ENCODE assay signal across 18 cellular contexts in the genomic region with DNA sequence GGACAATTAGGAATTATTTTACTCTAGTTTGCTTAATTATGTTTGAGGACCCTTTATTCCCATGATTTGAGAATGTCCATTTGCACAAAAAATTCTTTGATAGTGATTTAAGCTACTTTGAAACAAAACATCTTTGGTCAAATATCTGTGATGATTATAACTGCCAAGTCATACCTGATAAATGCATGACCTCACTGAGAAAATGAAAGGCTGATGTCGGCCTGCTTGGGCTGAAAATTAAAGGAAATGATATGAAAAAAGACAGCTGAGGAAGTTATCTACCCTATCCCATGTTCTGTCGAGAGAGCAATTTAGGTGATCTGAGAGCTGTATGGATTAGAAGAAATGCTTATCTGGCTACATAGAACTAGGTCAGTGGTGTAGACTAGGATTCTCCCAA. TPM values are rescaled to one million over a fixed set of nuclear protein-coding genes. Genes with fewer than 3 reads are reported as not detected.
DNase-seq lines count a peak whose midpoint lies in the region; ATAC-seq and TF ChIP-seq lines count a peak whose summit lies in the region.
"Had no signal": no experiment of that assay in that cellular context is flagged by ENCODE, and none has a peak within 500 bp of the region (broad histone marks: within the 10 kb centered on the region; RNA-seq: fewer than 3 reads in every experiment).

No MANE protein-coding gene starts in this region.

- TF ChIP-seq CTCF in SK-N-SH (IDR thresholded peaks at IDR 0.05) (no peak), brain microvascular endothelial cell (IDR thresholded peaks at IDR 0.05; ENCODE audit: low read depth, low read length, missing control alignments) (no peak), tibial nerve (IDR thresholded peaks at IDR 0.05) (no peak)

- in situ Hi-C loops in brain microvascular endothelial cell (cut with HindIII; ENCODE audit: low pct_ligation_motif_present, low sequenced_read_pairs) = no loop called here

- H3F3A ChIP-seq in SK-N-SH (replicated peaks; ENCODE audit: insufficient read depth) = peaks cover 8% of the 10 kb centered on the region

- peak overlapping the region; percentile 26 for H3K4me2 ChIP-seq in SK-N-SH

- CTCF ChIA-PET in SK-N-SH (lab: Yijun Ruan, JAX) = interaction anchor here (0.7 to 3.5 kb wide), 2 partner anchors 9 to 170 kb away, joined by 3 to 14 read pairs; no protein-coding TSS in a partner anchor

- H3K27me3 ChIP-seq in SK-N-SH (ENCODE audit: insufficient read depth) (no peaks in the 10 kb centered on the region), brain microvascular endothelial cell (replicated peaks) (no peaks in the 10 kb centered on the region), tibial nerve (no peaks in the 10 kb centered on the region)
- H3K27me3 ChIP-seq: MG63 had no signal

- no peak for TF ChIP-seq RAD21 in SK-N-SH (IDR thresholded peaks at IDR 0.05; ENCODE audit: low read length)

- H3K4me3 ChIP-seq in SK-N-SH (ENCODE audit: low read depth in 2 of 2, low read length in 1 of 2) = no peak overlapping the region
- no peak overlapping the region for H3K4me3 ChIP-seq in brain microvascular endothelial cell (ENCODE audit: low read depth, low read length)
- no peak overlapping the region for H3K4me3 ChIP-seq in tibial nerve
- H3K4me3 ChIP-seq: MG63 had no signal

- H3K4me1 ChIP-seq in SK-N-SH (ENCODE audit: control insufficient read depth in 1 of 2, insufficient read depth in 2 of 2, low read depth in 1 of 2, low read length in 1 of 2) = peaks cover 1 to 21% of the 10 kb centered on the region in 2 experiments; a peak in 3 of 4 replicates
- peaks cover 0 to 30% (median 4%) of the 10 kb centered on the region in 4 donors for H3K4me1 ChIP-seq in tibial nerve
- H3K4me1 ChIP-seq: Caco-2 had no signal

- H3K9me3 ChIP-seq in SK-N-SH (no peaks in the 10 kb centered on the region), tibial nerve (no peaks in the 10 kb centered on the region)
- H3K9me3 ChIP-seq: Caco-2, MG63 had no signal

- H3K9ac ChIP-seq in SK-N-SH = peak overlapping the region; percentile 23; the same call in 1 of the 2 replicates

- no peaks in the 10 kb centered on the region for H3K79me2 ChIP-seq in SK-N-SH (ENCODE audit: insufficient read depth)

- no peaks in the 10 kb centered on the region for H3K9me2 ChIP-seq in SK-N-SH

- DNase-seq in SK-N-SH (no peak), brain microvascular endothelial cell (peak; percentile 20), iris pigment epithelial cell (ENCODE audit: low read depth) (peak; percentile 47), cerebellar nuclear complex (lab: John Stamatoyannopoulos, UW) (no peak), tibial nerve (ENCODE audit: low spot score in 2 of 2) (no peak)
- DNase-seq in activated CD4-positive, CD25-positive, alpha-beta regulatory T cell treated with anti-CD3 and anti-CD28 coated beads, Interleukin-2, amount 50 U/mL, for 72 hours = no peak
- DNase-seq: Caco-2; CD4-positive, CD25-positive, alpha-beta regulatory T cell; H7; Karpas-422; MG63; NCI-H1092; NCI-H1694; NCI-H345; NCI-H69; NK-92 treated with Interleukin-12 subunit alpha and Interleukin-12 subunit beta, amount 100 ng/mL, for 24 hours; RPMI8226 had no signal

- TF ChIP-seq EP300 in SK-N-SH (IDR thresholded peaks at IDR 0.05; ENCODE audit: borderline replicate concordance in 1 of 2, low read depth in 1 of 2, low read length in 1 of 2) (no peak), tibial nerve (IDR thresholded peaks at IDR 0.05) (no peak)

- ATAC-seq in GM19397 (IDR thresholded peaks at IDR 0.05; ENCODE audit: unreplicated experiment) = no peak

- peak overlapping the region in 1 of 2 experiments; percentile 45; a peak in 2 of 4 replicates for H3K27ac ChIP-seq in SK-N-SH (ENCODE audit: low read depth in 2 of 2, low read length in 1 of 2)
- H3K27ac ChIP-seq in brain microvascular endothelial cell = peak overlapping the region; percentile 26
- no peak overlapping the region for H3K27ac ChIP-seq in tibial nerve

- no peak overlapping the region; the same call in 1 of the 2 replicates for H2AFZ ChIP-seq in SK-N-SH (ENCODE audit: low read depth)

- TF ChIP-seq POLR2A in tibial nerve (IDR thresholded peaks at IDR 0.05) = no peak

- WGBS in SK-N-SH (ENCODE audit: low lambda C conversion rate) = 35% methylated on average over 2 of the region's 2 CpGs
- WGBS in tibial nerve, 2 donors = 60 to 77% methylated on average over 2 of the region's 2 CpGs

- H4K20me1 ChIP-seq in SK-N-SH (ENCODE audit: insufficient read depth) = no peaks in the 10 kb centered on the region

- POLR2A ChIA-PET in SK-N-SH (lab: Yijun Ruan, JAX) = interaction anchor here (1.0 kb wide), 1 partner anchor 44 kb away, joined by 3 read pairs; a partner anchor contains a TSS

- peaks cover 0 to 8% of the 10 kb centered on the region in 2 experiments for H3K36me3 ChIP-seq in SK-N-SH (replicated peaks in 1 of 2; ENCODE audit: control insufficient read depth in 1 of 2, insufficient read depth in 2 of 2, low read length in 1 of 2)
- H3K36me3 ChIP-seq in brain microvascular endothelial cell (replicated peaks) = no peaks in the 10 kb centered on the region
- H3K36me3 ChIP-seq in tibial nerve = peaks cover 0 to 5% (median 0%) of the 10 kb centered on the region in 3 donors
- H3K36me3 ChIP-seq: MG63 had no signal

TF ChIP-seq in SK-N-SH, 30 proteins besides CTCF, POLR2A, EP300 and RAD21 (continues in another document):
- TF ChIP-seq, protein P1, sequence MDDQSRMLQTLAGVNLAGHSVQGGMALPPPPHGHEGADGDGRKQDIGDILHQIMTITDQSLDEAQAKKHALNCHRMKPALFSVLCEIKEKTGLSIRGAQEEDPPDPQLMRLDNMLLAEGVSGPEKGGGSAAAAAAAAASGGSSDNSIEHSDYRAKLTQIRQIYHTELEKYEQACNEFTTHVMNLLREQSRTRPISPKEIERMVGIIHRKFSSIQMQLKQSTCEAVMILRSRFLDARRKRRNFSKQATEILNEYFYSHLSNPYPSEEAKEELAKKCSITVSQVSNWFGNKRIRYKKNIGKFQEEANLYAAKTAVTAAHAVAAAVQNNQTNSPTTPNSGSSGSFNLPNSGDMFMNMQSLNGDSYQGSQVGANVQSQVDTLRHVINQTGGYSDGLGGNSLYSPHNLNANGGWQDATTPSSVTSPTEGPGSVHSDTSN (IDR thresholded peaks at IDR 0.05) = peak; percentile 19; the same call in 1 of the 2 replicates
- 0 out of 2 replicates have a peak, but pooled peaks have one; percentile 21 for TF ChIP-seq FOXM1 (IDR thresholded peaks at IDR 0.05; ENCODE audit: low read depth)
- no peak for TF ChIP-seq RXRA (IDR thresholded peaks at IDR 0.05; ENCODE audit: borderline replicate concordance, low read depth)
- TF ChIP-seq, protein P2, sequence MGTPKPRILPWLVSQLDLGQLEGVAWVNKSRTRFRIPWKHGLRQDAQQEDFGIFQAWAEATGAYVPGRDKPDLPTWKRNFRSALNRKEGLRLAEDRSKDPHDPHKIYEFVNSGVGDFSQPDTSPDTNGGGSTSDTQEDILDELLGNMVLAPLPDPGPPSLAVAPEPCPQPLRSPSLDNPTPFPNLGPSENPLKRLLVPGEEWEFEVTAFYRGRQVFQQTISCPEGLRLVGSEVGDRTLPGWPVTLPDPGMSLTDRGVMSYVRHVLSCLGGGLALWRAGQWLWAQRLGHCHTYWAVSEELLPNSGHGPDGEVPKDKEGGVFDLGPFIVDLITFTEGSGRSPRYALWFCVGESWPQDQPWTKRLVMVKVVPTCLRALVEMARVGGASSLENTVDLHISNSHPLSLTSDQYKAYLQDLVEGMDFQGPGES (IDR thresholded peaks at IDR 0.05; ENCODE audit: low read depth, low read length) = no peak
- TF ChIP-seq NRF1 (IDR thresholded peaks at IDR 0.05; ENCODE audit: low read depth, low read length) = no peak
- TF ChIP-seq RCOR1 (IDR thresholded peaks at IDR 0.05; ENCODE audit: low read length) = no peak
- TF ChIP-seq SIN3A (IDR thresholded peaks at IDR 0.05; ENCODE audit: borderline replicate concordance, low read depth, low read length) = no peak
- TF ChIP-seq NFIC (IDR thresholded peaks at IDR 0.05; ENCODE audit: borderline replicate concordance) = no peak
- TF ChIP-seq, protein P3, sequence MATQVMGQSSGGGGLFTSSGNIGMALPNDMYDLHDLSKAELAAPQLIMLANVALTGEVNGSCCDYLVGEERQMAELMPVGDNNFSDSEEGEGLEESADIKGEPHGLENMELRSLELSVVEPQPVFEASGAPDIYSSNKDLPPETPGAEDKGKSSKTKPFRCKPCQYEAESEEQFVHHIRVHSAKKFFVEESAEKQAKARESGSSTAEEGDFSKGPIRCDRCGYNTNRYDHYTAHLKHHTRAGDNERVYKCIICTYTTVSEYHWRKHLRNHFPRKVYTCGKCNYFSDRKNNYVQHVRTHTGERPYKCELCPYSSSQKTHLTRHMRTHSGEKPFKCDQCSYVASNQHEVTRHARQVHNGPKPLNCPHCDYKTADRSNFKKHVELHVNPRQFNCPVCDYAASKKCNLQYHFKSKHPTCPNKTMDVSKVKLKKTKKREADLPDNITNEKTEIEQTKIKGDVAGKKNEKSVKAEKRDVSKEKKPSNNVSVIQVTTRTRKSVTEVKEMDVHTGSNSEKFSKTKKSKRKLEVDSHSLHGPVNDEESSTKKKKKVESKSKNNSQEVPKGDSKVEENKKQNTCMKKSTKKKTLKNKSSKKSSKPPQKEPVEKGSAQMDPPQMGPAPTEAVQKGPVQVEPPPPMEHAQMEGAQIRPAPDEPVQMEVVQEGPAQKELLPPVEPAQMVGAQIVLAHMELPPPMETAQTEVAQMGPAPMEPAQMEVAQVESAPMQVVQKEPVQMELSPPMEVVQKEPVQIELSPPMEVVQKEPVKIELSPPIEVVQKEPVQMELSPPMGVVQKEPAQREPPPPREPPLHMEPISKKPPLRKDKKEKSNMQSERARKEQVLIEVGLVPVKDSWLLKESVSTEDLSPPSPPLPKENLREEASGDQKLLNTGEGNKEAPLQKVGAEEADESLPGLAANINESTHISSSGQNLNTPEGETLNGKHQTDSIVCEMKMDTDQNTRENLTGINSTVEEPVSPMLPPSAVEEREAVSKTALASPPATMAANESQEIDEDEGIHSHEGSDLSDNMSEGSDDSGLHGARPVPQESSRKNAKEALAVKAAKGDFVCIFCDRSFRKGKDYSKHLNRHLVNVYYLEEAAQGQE (IDR thresholded peaks at IDR 0.05; ENCODE audit: low read depth, low read length) = no peak
- peak; percentile 25; the same call in 1 of the 2 replicates for TF ChIP-seq FOSL2 (IDR thresholded peaks at IDR 0.05; ENCODE audit: borderline replicate concordance, low read depth)
- TF ChIP-seq TEAD4 (IDR thresholded peaks at IDR 0.05; ENCODE audit: borderline replicate concordance, insufficient read depth) = no peak
- no peak for TF ChIP-seq RFX5 (IDR thresholded peaks at IDR 0.05; ENCODE audit: low read length)
- no peak for TF ChIP-seq MXI1 (IDR thresholded peaks at IDR 0.05; ENCODE audit: low read depth, low read length)
- TF ChIP-seq POLR2AphosphoS5 (IDR thresholded peaks at IDR 0.05; ENCODE audit: low read depth, low read length) = no peak
- TF ChIP-seq TCF12 (IDR thresholded peaks at IDR 0.05) = peak; percentile 57
- TF ChIP-seq YY1 (IDR thresholded peaks at IDR 0.05; ENCODE audit: low read depth) = no peak

RNA-seq across cellular contexts. Expression of a gene that starts 43.6 kb away (rescaled TPM):
- 7.3 and 9.0 TPM in 2 replicates for polyA plus RNA-seq in SK-N-SH (2012; rRNA removed)
- polyA plus RNA-seq in SK-N-SH (2012; cell fraction: cytosol; rRNA removed) = 8.7 and 11.1 TPM in 2 replicates
- polyA plus RNA-seq in SK-N-SH (2012; cell fraction: nucleus; rRNA removed) = 2.9 and 5.2 TPM in 2 replicates
- 10 to 100 TPM; 13.5 to 34.7 (median 23.3) TPM for total RNA-seq in tibial nerve

Comparison
In these comparisons a context has a peak if more than half of its experiments do, and no peak if none do; other contexts are left out.
1. DNase-seq: peak in brain microvascular endothelial cell (single experiment) and iris pigment epithelial cell (single experiment); none in SK-N-SH (single experiment), cerebellar nuclear complex (0 of 2), activated CD4-positive, CD25-positive, alpha-beta regulatory T cell treated with anti-CD3 and anti-CD28 coated beads, Interleukin-2, amount 50 U/mL, for 72 hours (single experiment) and tibial nerve (0 of 2).